In genomic region chr4:93654276-93654675, GRCh38 we compare ENCODE assay signal across 2 cellular contexts.
A peak's percentile ranks its signal among the peaks of the same experiment; 100 is the strongest.
TF ChIP-seq lines count a peak whose summit lies in the region.

No MANE protein-coding gene starts in this region.

TF ChIP-seq in neural cell, 6 proteins besides CTCF, POLR2A, EP300 and RAD21 (continued from another document):
- peak; percentile 98 for TF ChIP-seq REST (IDR thresholded peaks at IDR 0.05; ENCODE audit: borderline replicate concordance)
- peak; percentile 28 for TF ChIP-seq TAF1 (IDR thresholded peaks at IDR 0.05; ENCODE audit: low read depth)
- TF ChIP-seq SMC3 (conservative IDR thresholded peaks at IDR 0.05; ENCODE audit: poor library complexity): peak; percentile 33
- TF ChIP-seq EZH2 (IDR thresholded peaks at IDR 0.05; ENCODE audit: borderline replicate concordance, insufficient read depth, low read length, poor library complexity, severe bottlenecking): no peak

TF ChIP-seq in HepG2, 621 proteins besides CTCF, POLR2A, EP300 and RAD21 (continued from another document):
- TF ChIP-seq ARNT2 (CRISPR knock-in tag; IDR thresholded peaks at IDR 0.05; ENCODE audit: low read depth) (no peak), ZBTB37 (CRISPR knock-in tag; IDR thresholded peaks at IDR 0.05) (no peak), KIAA2018 (CRISPR knock-in tag; IDR thresholded peaks at IDR 0.05; ENCODE audit: borderline replicate concordance) (no peak), MXD4 (CRISPR knock-in tag; IDR thresholded peaks at IDR 0.05) (no peak), ZNF121 (CRISPR knock-in tag; IDR thresholded peaks at IDR 0.05) (no peak)
